ENCODE assay signal across 18 cellular contexts in genomic region chr3:50275996-50276761, GRCh38. TPM values are rescaled to one million over a fixed set of nuclear protein-coding genes. Genes with fewer than 3 reads are reported as not detected.
A peak's percentile ranks its signal among the peaks of the same experiment; 100 is the strongest.
DNase-seq lines count a peak whose midpoint lies in the region; ATAC-seq and TF ChIP-seq lines count a peak whose summit lies in the region.
"Had no signal": no experiment of that assay in that cellular context is flagged by ENCODE, and none has a peak within 500 bp of the region (broad histone marks: within the 10 kb centered on the region; RNA-seq: fewer than 3 reads in every experiment).

No MANE protein-coding gene starts in this region.

- TF ChIP-seq CTCF in GM10266 (IDR thresholded peaks at IDR 0.05; ENCODE audit: control insufficient read depth, insufficient read depth, low read depth, missing control alignments) (no peak), mucosa of descending colon (IDR thresholded peaks at IDR 0.05) (no peak)

- peaks cover 37% of the 10 kb centered on the region for H3K27me3 ChIP-seq in ectodermal cell (ENCODE audit: control insufficient read depth, insufficient read depth, low read length, poor library complexity, severe bottlenecking)

- H3K4me3 Mint-ChIP-seq in activated CD4-positive, alpha-beta T cell treated with anti-CD3 and anti-CD28 coated beads, Interleukin-2, amount 10 ng/mL, durations not matched to agents 24 days and 14 days = peak overlapping the region; percentile 64
- H3K4me3 Mint-ChIP-seq in T-helper 1 cell treated with Interleukin-12 subunit alpha and Interleukin-12 subunit beta and Interleukin-4 antibody, amounts not matched to agents 30 μg/mL and 1 μg/mL, for 36 hours = peak overlapping the region; percentile 17

- peak; percentile 79 for DNase-seq in activated CD4-positive, alpha-beta T cell treated with anti-CD3 and anti-CD28 coated beads, Interleukin-2, amount 10 ng/mL, durations not matched to agents 24 days and 14 days
- DNase-seq in activated CD4-positive, alpha-beta T cell treated with anti-CD3 and anti-CD28 coated beads for 1 hour = no peak
- DNase-seq in stimulated activated CD8-positive, alpha-beta memory T cell treated with anti-CD3 and anti-CD28 coated beads, Interleukin-4, amount 100 ng/mL, for 48 hours = peak; percentile 55
- DNase-seq in GM10266 (ENCODE audit: extremely low spot score) (no peak), posterior vena cava (ENCODE audit: low spot score) (no peak), mucosa of descending colon (no peak)
- DNase-seq: DMS79 treated with DMSO at 0.1 percent for 48 hours, NCI-H1092 treated with DMSO at 0.1 percent for 48 hours, NCI-H526 treated with DMSO at 0.1 percent for 48 hours, SHP77 treated with DMSO at 0.1 percent for 48 hours had no signal

- ATAC-seq in mucosa of descending colon = no peak
- ATAC-seq: A549, HCT116 had no signal

- intact Hi-C loops in activated CD4-positive, alpha-beta T cell treated with anti-CD3 and anti-CD28 coated beads, Interleukin-2, amount 10 ng/mL, durations not matched to agents 24 days and 14 days (cut with micrococcal nuclease) = no loop called here
- intact Hi-C loops in posterior vena cava (cut with DNase I) = loop anchor here in 1 of 2 donors (5.0 kb wide), 2 partner anchors 84 to 1009 kb away; partner anchors contain the start of gene GNAT1
- intact Hi-C loops in mucosa of descending colon (cut with DNase I, micrococcal nuclease) = loop anchor here (10.0 kb wide), 2 partner anchors 51 to 81 kb away; partner anchors contain the start of gene GNAT1 (in 2 of the 2)

- H3K9me3 ChIP-seq in ectodermal cell (ENCODE audit: control insufficient read depth, low read length) (no peaks in the 10 kb centered on the region), mucosa of descending colon (no peaks in the 10 kb centered on the region)
- H3K9me3 ChIP-seq: A549 had no signal

- WGBS in ectodermal cell, 2 experiments = 85 to 86% methylated on average over 79 of the region's 79 CpGs

- H3K36me3 ChIP-seq in ectodermal cell (ENCODE audit: control insufficient read depth, insufficient read depth, low read length) = no peaks in the 10 kb centered on the region
- no peaks in the 10 kb centered on the region for H3K36me3 ChIP-seq in mucosa of descending colon (ENCODE audit: low read depth)

- H3K4me3 ChIP-seq in ectodermal cell (ENCODE audit: insufficient read depth, low read depth, low read length) (peak overlapping the region; percentile 27), mucosa of descending colon (no peak overlapping the region)
- H3K4me3 ChIP-seq: A549 had no signal

- H3K27ac Mint-ChIP-seq in activated CD4-positive, alpha-beta T cell treated with anti-CD3 and anti-CD28 coated beads, Interleukin-2, amount 10 ng/mL, durations not matched to agents 24 days and 14 days = no peak overlapping the region
- H3K27ac Mint-ChIP-seq in T-helper 1 cell treated with Interleukin-12 subunit alpha and Interleukin-12 subunit beta and Interleukin-4 antibody, amounts not matched to agents 30 μg/mL and 1 μg/mL, for 36 hours = peak overlapping the region; percentile 15
- H3K27ac Mint-ChIP-seq: activated naive CD4-positive, alpha-beta T cell treated with anti-CD3 and anti-CD28 coated beads, Interleukin-2, amount 50 U/mL, for 72 hours had no signal

- H3K36me3 Mint-ChIP-seq in activated CD4-positive, alpha-beta T cell treated with anti-CD3 and anti-CD28 coated beads, Interleukin-2, amount 10 ng/mL, durations not matched to agents 24 days and 14 days (ENCODE audit: low read depth) = no peaks in the 10 kb centered on the region
- no peaks in the 10 kb centered on the region for H3K36me3 Mint-ChIP-seq in T-helper 1 cell treated with Interleukin-12 subunit alpha and Interleukin-12 subunit beta and Interleukin-4 antibody, amounts not matched to agents 30 μg/mL and 1 μg/mL, for 36 hours (ENCODE audit: low read depth)
- H3K36me3 Mint-ChIP-seq: activated naive CD4-positive, alpha-beta T cell treated with anti-CD3 and anti-CD28 coated beads, Interleukin-2, amount 50 U/mL, for 72 hours had no signal

- peaks cover 39% of the 10 kb centered on the region for H3K27me3 Mint-ChIP-seq in activated CD4-positive, alpha-beta T cell treated with anti-CD3 and anti-CD28 coated beads, Interleukin-2, amount 10 ng/mL, durations not matched to agents 24 days and 14 days
- peaks cover 37% of the 10 kb centered on the region for H3K27me3 Mint-ChIP-seq in T-helper 1 cell treated with Interleukin-12 subunit alpha and Interleukin-12 subunit beta and Interleukin-4 antibody, amounts not matched to agents 30 μg/mL and 1 μg/mL, for 36 hours (ENCODE audit: low read depth)

- H3K4me1 ChIP-seq in ectodermal cell (ENCODE audit: control insufficient read depth, insufficient read depth, low read length) (peaks cover 7% of the 10 kb centered on the region), mucosa of descending colon (ENCODE audit: low read depth) (peaks cover 21% of the 10 kb centered on the region)

- H3K27ac ChIP-seq in ectodermal cell (ENCODE audit: insufficient read depth, low read depth, low read length, poor library complexity, severe bottlenecking) = no peak overlapping the region
- H3K27ac ChIP-seq: A549, VCaP had no signal

- H3K9me3 Mint-ChIP-seq in activated CD4-positive, alpha-beta T cell treated with anti-CD3 and anti-CD28 coated beads, Interleukin-2, amount 10 ng/mL, durations not matched to agents 24 days and 14 days = no peaks in the 10 kb centered on the region
- H3K9me3 Mint-ChIP-seq in T-helper 1 cell treated with Interleukin-12 subunit alpha and Interleukin-12 subunit beta and Interleukin-4 antibody, amounts not matched to agents 30 μg/mL and 1 μg/mL, for 36 hours = no peaks in the 10 kb centered on the region
- H3K9me3 Mint-ChIP-seq: activated naive CD4-positive, alpha-beta T cell treated with anti-CD3 and anti-CD28 coated beads, Interleukin-2, amount 50 U/mL, for 72 hours had no signal

- peaks cover 28% of the 10 kb centered on the region for H3K4me1 Mint-ChIP-seq in activated CD4-positive, alpha-beta T cell treated with anti-CD3 and anti-CD28 coated beads, Interleukin-2, amount 10 ng/mL, durations not matched to agents 24 days and 14 days
- peaks cover 21% of the 10 kb centered on the region for H3K4me1 Mint-ChIP-seq in T-helper 1 cell treated with Interleukin-12 subunit alpha and Interleukin-12 subunit beta and Interleukin-4 antibody, amounts not matched to agents 30 μg/mL and 1 μg/mL, for 36 hours (ENCODE audit: low read depth)

RNA-seq across cellular contexts. Expression of gene LSMEM2, which starts 2.7 kb away (rescaled TPM):
- not detected in 2 replicates for total RNA-seq in activated CD4-positive, alpha-beta T cell treated with anti-CD3 and anti-CD28 coated beads, Interleukin-2, amount 10 ng/mL, durations not matched to agents 24 days and 14 days
- polyA plus RNA-seq in ectodermal cell (2013, experiment 1 of 4) = 0.28 TPM
- polyA plus RNA-seq in ectodermal cell (2013, experiment 2 of 4) = 0.37 TPM
- polyA plus RNA-seq in ectodermal cell (2013, experiment 3 of 4) = 0.16 TPM
- 0.41 TPM for polyA plus RNA-seq in ectodermal cell (2013, experiment 4 of 4)
- total RNA-seq in posterior vena cava (under 1 TPM in 1 of 2 donors, not detected in 1; 0.37 TPM), mucosa of descending colon (under 1 TPM in 1 of 3 donors, not detected in 2; 0.32 TPM)
- total RNA-seq: activated naive CD4-positive, alpha-beta T cell treated with anti-CD3 and anti-CD28 coated beads, Interleukin-2, amount 50 U/mL, for 72 hours; chondrocyte; ureter had no signal

RNA-seq across cellular contexts. Expression of gene SEMA3B, which starts 7.2 kb away (rescaled TPM):
- 0.45 and 0.82 TPM in 2 replicates for total RNA-seq in activated CD4-positive, alpha-beta T cell treated with anti-CD3 and anti-CD28 coated beads, Interleukin-2, amount 10 ng/mL, durations not matched to agents 24 days and 14 days
- polyA plus RNA-seq in ectodermal cell (2013, experiment 1 of 4) = 17.9 TPM
- 19.8 TPM for polyA plus RNA-seq in ectodermal cell (2013, experiment 2 of 4)
- polyA plus RNA-seq in ectodermal cell (2013, experiment 3 of 4) = 13.0 TPM
- 18.3 TPM for polyA plus RNA-seq in ectodermal cell (2013, experiment 4 of 4)
- total RNA-seq in posterior vena cava (10 to 100 TPM; 18.6 to 39.7 TPM), mucosa of descending colon (100 to 1,000 TPM in 1 of 3 donors, 10 to 100 TPM in 2; 42.0 to 129 (median 59.2) TPM)

RNA-seq across cellular contexts. Expression of gene IFRD2, which starts 16.1 kb away (rescaled TPM):
- total RNA-seq in activated CD4-positive, alpha-beta T cell treated with anti-CD3 and anti-CD28 coated beads, Interleukin-2, amount 10 ng/mL, durations not matched to agents 24 days and 14 days = 231 and 233 TPM in 2 replicates
- 48.5 TPM for polyA plus RNA-seq in ectodermal cell (2013, experiment 1 of 4)
- 47.8 TPM for polyA plus RNA-seq in ectodermal cell (2013, experiment 2 of 4)
- polyA plus RNA-seq in ectodermal cell (2013, experiment 3 of 4) = 41.9 TPM
- 41.7 TPM for polyA plus RNA-seq in ectodermal cell (2013, experiment 4 of 4)
- total RNA-seq in posterior vena cava = 10 to 100 TPM; 47.3 to 53.3 TPM
- total RNA-seq in mucosa of descending colon = 10 to 100 TPM; 54.8 to 59.8 (median 57.0) TPM

RNA-seq across cellular contexts. Expression of gene HYAL3, which starts 23.0 kb away (rescaled TPM):
- total RNA-seq in activated CD4-positive, alpha-beta T cell treated with anti-CD3 and anti-CD28 coated beads, Interleukin-2, amount 10 ng/mL, durations not matched to agents 24 days and 14 days = 7.1 and 7.3 TPM in 2 replicates
- 4.8 TPM for polyA plus RNA-seq in ectodermal cell (2013, experiment 1 of 4)
- polyA plus RNA-seq in ectodermal cell (2013, experiment 2 of 4) = 4.2 TPM
- 4.1 TPM for polyA plus RNA-seq in ectodermal cell (2013, experiment 3 of 4)
- 3.0 TPM for polyA plus RNA-seq in ectodermal cell (2013, experiment 4 of 4)
- 1 to 10 TPM; 2.5 to 3.9 TPM for total RNA-seq in posterior vena cava
- 1 to 10 TPM; 1.4 to 2.9 (median 1.4) TPM for total RNA-seq in mucosa of descending colon

RNA-seq across cellular contexts. Expression of gene NAA80, which starts 23.0 kb away (rescaled TPM):
- total RNA-seq in activated CD4-positive, alpha-beta T cell treated with anti-CD3 and anti-CD28 coated beads, Interleukin-2, amount 10 ng/mL, durations not matched to agents 24 days and 14 days = 17.3 and 20.0 TPM in 2 replicates
- polyA plus RNA-seq in ectodermal cell (2013, experiment 1 of 4) = 15.4 TPM
- 12.9 TPM for polyA plus RNA-seq in ectodermal cell (2013, experiment 2 of 4)
- polyA plus RNA-seq in ectodermal cell (2013, experiment 3 of 4) = 13.2 TPM
- polyA plus RNA-seq in ectodermal cell (2013, experiment 4 of 4) = 19.0 TPM
- total RNA-seq in posterior vena cava = 10 to 100 TPM in 1 of 2 donors, 1 to 10 TPM in 1; 9.1 to 11.1 TPM
- 10 to 100 TPM in 1 of 3 donors, 1 to 10 TPM in 2; 7.0 to 10.1 (median 8.4) TPM for total RNA-seq in mucosa of descending colon

Comparison
In these comparisons a context has a peak if more than half of its experiments do, and no peak if none do; other contexts are left out.
1. DNase-seq: peak in activated CD4-positive, alpha-beta T cell treated with anti-CD3 and anti-CD28 coated beads, Interleukin-2, amount 10 ng/mL, durations not matched to agents 24 days and 14 days (single experiment) and stimulated activated CD8-positive, alpha-beta memory T cell treated with anti-CD3 and anti-CD28 coated beads, Interleukin-4, amount 100 ng/mL, for 48 hours (single experiment); none in activated CD4-positive, alpha-beta T cell treated with anti-CD3 and anti-CD28 coated beads for 1 hour (single experiment), GM10266 (single experiment), posterior vena cava (single experiment) and mucosa of descending colon (0 of 3).
2. RNA of gene SEMA3B, which starts 7.2 kb away (total RNA-seq): 42.0 to 129 TPM in mucosa of descending colon and 18.6 to 39.7 TPM in posterior vena cava; 0.45 to 0.82 TPM in activated CD4-positive, alpha-beta T cell treated with anti-CD3 and anti-CD28 coated beads, Interleukin-2, amount 10 ng/mL, durations not matched to agents 24 days and 14 days; every median in the first group is over 10 times any median in the second.